Comparison of ENCODE assay signal across 16 cellular contexts in genomic region chr3:126948980-126949535, GRCh38.
"Had no signal": no experiment of that assay in that cellular context is flagged by ENCODE, and none has a peak within 500 bp of the region (broad histone marks: within the 10 kb centered on the region; RNA-seq: fewer than 3 reads in every experiment).

No MANE protein-coding gene starts in this region.

- H3K36me3 ChIP-seq: transverse colon had no signal

- H3K4me3 ChIP-seq: smooth muscle cell, transverse colon had no signal

- DNase-seq: activated CD4-positive, alpha-beta T cell treated with anti-CD3 and anti-CD28 coated beads, Interleukin-2, amount 10 ng/mL, durations not matched to agents 24 days and 14 days; activated CD4-positive, CD25-positive, alpha-beta regulatory T cell; activated CD8-positive, alpha-beta memory T cell treated with anti-CD3 and anti-CD28 coated beads, Interleukin-2, amount 50 U/mL, for 4 hours; activated CD8-positive, alpha-beta T cell treated with anti-CD3 and anti-CD28 coated beads, Interleukin-2, amount 10 ng/mL, durations not matched to agents 7 days and 5 days; activated naive CD4-positive, alpha-beta T cell; activated T-cell treated with anti-CD3 and anti-CD28 coated beads, Interleukin-2, amount 50 U/mL, for 72 hours; anterior cingulate cortex; dermis blood vessel endothelial cell; foreskin melanocyte; nucleus accumbens; stimulated activated naive CD8-positive, alpha-beta T cell treated with anti-CD3 and anti-CD28 coated beads, Interleukin-15, Interleukin-2, amounts not matched to agents 100 U/mL and 50 U/mL, for 24 hours; transverse colon had no signal

- H3K4me1 ChIP-seq: transverse colon had no signal

- H3K27me3 ChIP-seq: transverse colon had no signal

- H3K4me2 ChIP-seq: smooth muscle cell had no signal

- H3K27ac Mint-ChIP-seq: activated CD4-positive, alpha-beta T cell treated with anti-CD3 and anti-CD28 coated beads, Interleukin-2, amount 10 ng/mL, durations not matched to agents 24 days and 14 days; activated CD8-positive, alpha-beta T cell treated with anti-CD3 and anti-CD28 coated beads, Interleukin-2, amount 10 ng/mL, durations not matched to agents 7 days and 5 days; activated T-cell treated with anti-CD3 and anti-CD28 coated beads, Interleukin-2, amount 50 U/mL, for 72 hours; memory B cell had no signal

- ATAC-seq: activated CD8-positive, alpha-beta T cell treated with anti-CD3 and anti-CD28 coated beads, Interleukin-2, amount 10 ng/mL, durations not matched to agents 7 days and 5 days; activated T-cell treated with anti-CD3 and anti-CD28 coated beads, Interleukin-2, amount 50 U/mL, for 72 hours; naive thymus-derived CD8-positive, alpha-beta T cell; stimulated activated naive CD8-positive, alpha-beta T cell treated with anti-CD3 and anti-CD28 coated beads, Interleukin-15, Interleukin-2, amounts not matched to agents 100 U/mL and 50 U/mL, for 24 hours had no signal

- H3K27ac ChIP-seq: epithelial cell of prostate, transverse colon had no signal

- H3K9me3 Mint-ChIP-seq: activated CD4-positive, alpha-beta T cell treated with anti-CD3 and anti-CD28 coated beads, Interleukin-2, amount 10 ng/mL, durations not matched to agents 24 days and 14 days; activated T-cell treated with anti-CD3 and anti-CD28 coated beads, Interleukin-2, amount 50 U/mL, for 72 hours; memory B cell; naive thymus-derived CD8-positive, alpha-beta T cell had no signal

- H3K27me3 Mint-ChIP-seq: activated CD4-positive, alpha-beta T cell treated with anti-CD3 and anti-CD28 coated beads, Interleukin-2, amount 10 ng/mL, durations not matched to agents 24 days and 14 days; naive thymus-derived CD8-positive, alpha-beta T cell had no signal

- H3K4me3 Mint-ChIP-seq: activated CD4-positive, alpha-beta T cell treated with anti-CD3 and anti-CD28 coated beads, Interleukin-2, amount 10 ng/mL, durations not matched to agents 24 days and 14 days; activated CD8-positive, alpha-beta T cell treated with anti-CD3 and anti-CD28 coated beads, Interleukin-2, amount 10 ng/mL, durations not matched to agents 7 days and 5 days; activated T-cell treated with anti-CD3 and anti-CD28 coated beads, Interleukin-2, amount 50 U/mL, for 72 hours; memory B cell; naive thymus-derived CD8-positive, alpha-beta T cell had no signal

- H3K9me3 ChIP-seq: transverse colon had no signal
